1 cellular context compared by ENCODE assay signal in the genomic region with DNA sequence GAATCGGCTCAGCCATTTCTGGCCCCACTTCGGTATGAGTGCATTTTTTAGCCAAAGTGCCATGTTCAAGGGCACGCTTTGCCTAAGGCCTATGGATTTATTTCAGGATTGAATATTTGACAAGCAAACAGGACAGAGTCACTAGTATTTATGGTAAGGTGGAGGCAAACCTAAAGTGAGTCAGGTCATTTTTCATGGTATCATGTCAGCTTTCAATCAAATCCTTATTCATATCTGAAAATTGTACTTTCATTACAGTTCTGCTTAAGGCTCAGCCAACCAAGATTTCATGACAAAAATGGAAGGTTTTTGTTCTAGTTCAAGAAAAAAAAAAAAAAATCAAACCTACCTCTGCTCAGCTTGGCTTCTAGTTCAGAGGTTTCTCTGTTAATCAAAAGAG.
TF ChIP-seq lines count a peak whose summit lies in the region.

No MANE protein-coding gene starts in this region.

TF ChIP-seq in GM23338, 12 proteins besides CTCF, POLR2A, EP300 and RAD21:
- TF ChIP-seq, protein P1, sequence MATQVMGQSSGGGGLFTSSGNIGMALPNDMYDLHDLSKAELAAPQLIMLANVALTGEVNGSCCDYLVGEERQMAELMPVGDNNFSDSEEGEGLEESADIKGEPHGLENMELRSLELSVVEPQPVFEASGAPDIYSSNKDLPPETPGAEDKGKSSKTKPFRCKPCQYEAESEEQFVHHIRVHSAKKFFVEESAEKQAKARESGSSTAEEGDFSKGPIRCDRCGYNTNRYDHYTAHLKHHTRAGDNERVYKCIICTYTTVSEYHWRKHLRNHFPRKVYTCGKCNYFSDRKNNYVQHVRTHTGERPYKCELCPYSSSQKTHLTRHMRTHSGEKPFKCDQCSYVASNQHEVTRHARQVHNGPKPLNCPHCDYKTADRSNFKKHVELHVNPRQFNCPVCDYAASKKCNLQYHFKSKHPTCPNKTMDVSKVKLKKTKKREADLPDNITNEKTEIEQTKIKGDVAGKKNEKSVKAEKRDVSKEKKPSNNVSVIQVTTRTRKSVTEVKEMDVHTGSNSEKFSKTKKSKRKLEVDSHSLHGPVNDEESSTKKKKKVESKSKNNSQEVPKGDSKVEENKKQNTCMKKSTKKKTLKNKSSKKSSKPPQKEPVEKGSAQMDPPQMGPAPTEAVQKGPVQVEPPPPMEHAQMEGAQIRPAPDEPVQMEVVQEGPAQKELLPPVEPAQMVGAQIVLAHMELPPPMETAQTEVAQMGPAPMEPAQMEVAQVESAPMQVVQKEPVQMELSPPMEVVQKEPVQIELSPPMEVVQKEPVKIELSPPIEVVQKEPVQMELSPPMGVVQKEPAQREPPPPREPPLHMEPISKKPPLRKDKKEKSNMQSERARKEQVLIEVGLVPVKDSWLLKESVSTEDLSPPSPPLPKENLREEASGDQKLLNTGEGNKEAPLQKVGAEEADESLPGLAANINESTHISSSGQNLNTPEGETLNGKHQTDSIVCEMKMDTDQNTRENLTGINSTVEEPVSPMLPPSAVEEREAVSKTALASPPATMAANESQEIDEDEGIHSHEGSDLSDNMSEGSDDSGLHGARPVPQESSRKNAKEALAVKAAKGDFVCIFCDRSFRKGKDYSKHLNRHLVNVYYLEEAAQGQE (IDR thresholded peaks at IDR 0.05; ENCODE audit: unreplicated experiment): no peak
- TF ChIP-seq CREB1 (CRISPR knock-in tag; IDR thresholded peaks at IDR 0.05; ENCODE audit: low read depth): no peak
- TF ChIP-seq NANOG (IDR thresholded peaks at IDR 0.05; ENCODE audit: borderline replicate concordance): no peak
- no peak for TF ChIP-seq JUNB (IDR thresholded peaks at IDR 0.05; ENCODE audit: unreplicated experiment)
- TF ChIP-seq EZH2phosphoT487 (IDR thresholded peaks at IDR 0.05; ENCODE audit: unreplicated experiment): no peak
- TF ChIP-seq ETS1 (IDR thresholded peaks at IDR 0.05): no peak
- TF ChIP-seq EZH2 (IDR thresholded peaks at IDR 0.05; ENCODE audit: low read depth, unreplicated experiment): no peak
- no peak for TF ChIP-seq STAT1 (IDR thresholded peaks at IDR 0.05; ENCODE audit: unreplicated experiment)
- TF ChIP-seq ZNF114 (CRISPR knock-in tag; IDR thresholded peaks at IDR 0.05): no peak
